ENCODE assay signal across 8 cellular contexts in genomic region chr18:3511980-3512379, GRCh38.
DNase-seq lines count a peak whose midpoint lies in the region; ATAC-seq and TF ChIP-seq lines count a peak whose summit lies in the region.

No MANE protein-coding gene starts in this region.

- no TSS peak for BruUV-seq in Calu3 (replicated peaks; lab: Mats Ljungman, UMichigan)

- ATAC-seq in activated B cell treated with CpG ODN at 0.5 μM for 24 hours (ENCODE audit: low read depth) (peak; percentile 86), HG03135 (IDR thresholded peaks at IDR 0.05; ENCODE audit: unreplicated experiment) (no peak)

- H3K9me3 Mint-ChIP-seq in Calu3 (ENCODE audit: low read depth, unreplicated experiment) (no peaks in the 10 kb centered on the region), activated B cell treated with CpG ODN at 0.5 μM for 24 hours (no peaks in the 10 kb centered on the region)

- peaks cover 18% of the 10 kb centered on the region for H3K4me1 Mint-ChIP-seq in Calu3 (ENCODE audit: low read depth, unreplicated experiment)
- peaks cover 11% of the 10 kb centered on the region for H3K4me1 Mint-ChIP-seq in activated B cell treated with CpG ODN at 0.5 μM for 24 hours

- no peak for TF ChIP-seq CTCF in Calu3 (IDR thresholded peaks at IDR 0.05; ENCODE audit: unreplicated experiment)
- no peak for TF ChIP-seq CTCF in activated B cell treated with CpG ODN at 0.5 μM for 24 hours (IDR thresholded peaks at IDR 0.05)

- H3K4me3 Mint-ChIP-seq in Calu3 (ENCODE audit: low read depth, unreplicated experiment) (no peak overlapping the region), activated B cell treated with CpG ODN at 0.5 μM for 24 hours (no peak overlapping the region)

- intact Hi-C loops in Calu3 (cut with micrococcal nuclease; ENCODE audit: unreplicated experiment) (no loop called here), activated B cell treated with CpG ODN at 0.5 μM for 24 hours (cut with micrococcal nuclease) (loop anchor here (5.0 kb wide), 1 partner anchor 75 kb away; no protein-coding TSS in a partner anchor), posterior vena cava (cut with DNase I) (no loop called here)

- POLR2A ChIA-PET in activated B cell treated with CpG ODN at 0.5 μM for 24 hours (lab: Charles Lee): interaction anchor here (0.6 to 0.9 kb wide), 4 partner anchors 64 to 229 kb away, joined by 3 to 5 read pairs (median 4); no protein-coding TSS in a partner anchor

- H3K36me3 Mint-ChIP-seq in Calu3 (ENCODE audit: insufficient read depth, unreplicated experiment) (no peaks in the 10 kb centered on the region), activated B cell treated with CpG ODN at 0.5 μM for 24 hours (ENCODE audit: low read depth) (no peaks in the 10 kb centered on the region)

- no peaks in the 10 kb centered on the region for H3K27me3 Mint-ChIP-seq in Calu3 (ENCODE audit: unreplicated experiment)
- no peaks in the 10 kb centered on the region for H3K27me3 Mint-ChIP-seq in activated B cell treated with CpG ODN at 0.5 μM for 24 hours

- DNase-seq in Calu3 (peak; percentile 5), HT-29 (ENCODE audit: low spot score) (peak; percentile 22), activated B cell treated with CpG ODN at 0.5 μM for 24 hours (no peak), kidney tubule cell (ENCODE audit: low spot score) (peak; percentile 73), iPS-NIHi11 (ENCODE audit: low spot score) (no peak), NCI-H2171 (lab: John Stamatoyannopoulos, UW) (no peak), posterior vena cava (ENCODE audit: low spot score) (no peak)

- H3K27ac Mint-ChIP-seq in Calu3 (ENCODE audit: unreplicated experiment) (no peak overlapping the region), activated B cell treated with CpG ODN at 0.5 μM for 24 hours (peak overlapping the region; percentile 31)

- CTCF ChIA-PET in Calu3 (lab: Charles Lee): no interaction called here
- CTCF ChIA-PET in activated B cell treated with CpG ODN at 0.5 μM for 24 hours (lab: Charles Lee): no interaction called here

Comparison
In these comparisons a context has a peak if more than half of its experiments do, and no peak if none do; other contexts are left out.
1. DNase-seq: peak in Calu3 (single experiment), HT-29 (single experiment) and kidney tubule cell (single experiment); none in activated B cell treated with CpG ODN at 0.5 μM for 24 hours (single experiment), iPS-NIHi11 (single experiment), NCI-H2171 (single experiment) and posterior vena cava (single experiment).